Comparison of ENCODE assay signal across 14 cellular contexts in genomic region chr2:128306931-128307460, GRCh38. TPM values are rescaled to one million over a fixed set of nuclear protein-coding genes. Genes with fewer than 3 reads are reported as not detected.
DNase-seq lines count a peak whose midpoint lies in the region; ATAC-seq and TF ChIP-seq lines count a peak whose summit lies in the region.
"Had no signal": no experiment of that assay in that cellular context is flagged by ENCODE, and none has a peak within 500 bp of the region (broad histone marks: within the 10 kb centered on the region; RNA-seq: fewer than 3 reads in every experiment).

No MANE protein-coding gene starts in this region.

- H3K36me3 ChIP-seq in breast epithelium = no peaks in the 10 kb centered on the region
- H3K36me3 ChIP-seq in liver (ENCODE audit: control insufficient read depth in 4 of 4, insufficient read depth in 3 of 4, low read depth in 1 of 4, low read length in 3 of 4) = no peaks in the 10 kb centered on the region
- H3K36me3 ChIP-seq in thyroid gland = no peaks in the 10 kb centered on the region
- H3K36me3 ChIP-seq in CD8-positive, alpha-beta T cell (ENCODE audit: insufficient read depth, low read length) = no peaks in the 10 kb centered on the region
- H3K36me3 ChIP-seq: cardiac muscle cell had no signal

- H3K27me3 ChIP-seq in breast epithelium (no peaks in the 10 kb centered on the region), liver (ENCODE audit: control insufficient read depth in 4 of 4, insufficient read depth in 4 of 4, low read length in 3 of 4) (no peaks in the 10 kb centered on the region), thyroid gland (no peaks in the 10 kb centered on the region)
- H3K27me3 ChIP-seq in CD8-positive, alpha-beta T cell (ENCODE audit: insufficient read depth, low read length) = no peaks in the 10 kb centered on the region
- H3K27me3 ChIP-seq: cardiac muscle cell had no signal

- TF ChIP-seq CTCF in breast epithelium (IDR thresholded peaks at IDR 0.05) (no peak), liver (IDR thresholded peaks at IDR 0.05; ENCODE audit: low read depth, low read length, missing input control) (no peak), thyroid gland (IDR thresholded peaks at IDR 0.05) (no peak)
- no peak for TF ChIP-seq CTCF in CD8-positive, alpha-beta T cell (IDR thresholded peaks at IDR 0.05)

- H3K9me3 ChIP-seq in breast epithelium (no peaks in the 10 kb centered on the region), liver (ENCODE audit: control insufficient read depth in 4 of 4, low read length in 3 of 4) (no peaks in the 10 kb centered on the region), thyroid gland (no peaks in the 10 kb centered on the region)
- H3K9me3 ChIP-seq in CD8-positive, alpha-beta T cell (ENCODE audit: low read length) = no peaks in the 10 kb centered on the region

- DNase-seq in NCI-H1417 (lab: John Stamatoyannopoulos, UW) (peak in 2 of 3 experiments; percentile 23 to 32), NCI-H1417 treated with DMSO at 0.1 percent for 48 hours (lab: John Stamatoyannopoulos, UW) (no peak), breast epithelium (ENCODE audit: low spot score in 2 of 2) (no peak), thyroid gland (peak in 1 of 2 donors; percentile 1), DMS 273 treated with DMSO at 0.1 percent for 48 hours (lab: John Stamatoyannopoulos, UW) (no peak)
- no peak for DNase-seq in CD8-positive, alpha-beta T cell
- DNase-seq: 8988T; activated CD4-positive, alpha-beta T cell treated with anti-CD3 and anti-CD28 coated beads, Interleukin-2, amount 10 ng/mL, durations not matched to agents 24 days and 14 days; NK-92 treated with Interleukin-12 subunit alpha and Interleukin-12 subunit beta, amount 100 ng/mL, for 24 hours; T-cell had no signal

- peaks cover 4% of the 10 kb centered on the region for H3K4me1 Mint-ChIP-seq in CD8-positive, alpha-beta T cell (ENCODE audit: low read depth)

- no peaks in the 10 kb centered on the region for H3K36me3 Mint-ChIP-seq in CD8-positive, alpha-beta T cell

- POLR2A ChIA-PET in CD8-positive, alpha-beta T cell (lab: Charles Lee) = no interaction called here

- intact Hi-C loops in breast epithelium (cut with DNase I; ENCODE audit: low total_unique reads) = no loop called here
- intact Hi-C loops in thyroid gland (cut with DNase I) = no loop called here
- intact Hi-C loops in CD8-positive, alpha-beta T cell (cut with DNase I, micrococcal nuclease) = loop anchor here in 1 of 2 experiments (2.0 kb wide), 1 partner anchor 58 kb away; no protein-coding TSS in a partner anchor

- H3K4me3 Mint-ChIP-seq in CD8-positive, alpha-beta T cell = no peak overlapping the region
- H3K4me3 Mint-ChIP-seq: activated CD4-positive, alpha-beta T cell treated with anti-CD3 and anti-CD28 coated beads, Interleukin-2, amount 10 ng/mL, durations not matched to agents 24 days and 14 days; activated T-helper 17 cell treated with anti-CD3 and anti-CD28 coated beads, Interleukin-2, amount 50 U/mL, for 72 hours; T-cell had no signal

- TF ChIP-seq POLR2A in breast epithelium (IDR thresholded peaks at IDR 0.05) (no peak), thyroid gland (IDR thresholded peaks at IDR 0.05) (no peak)

- ATAC-seq in GM21423 (IDR thresholded peaks at IDR 0.05; ENCODE audit: unreplicated experiment) = no peak
- no peak for ATAC-seq in CD8-positive, alpha-beta T cell
- ATAC-seq: activated T-helper 17 cell treated with anti-CD3 and anti-CD28 coated beads, Interleukin-2, amount 50 U/mL, for 72 hours; T-cell had no signal

- H3K4me3 ChIP-seq in breast epithelium (peak overlapping the region in 1 of 3 donors; percentile 55), liver (ENCODE audit: low read depth in 1 of 3, low read length in 3 of 3) (no peak overlapping the region), thyroid gland (replicated peaks in 1 of 3) (no peak overlapping the region)
- H3K4me3 ChIP-seq in CD8-positive, alpha-beta T cell (ENCODE audit: low read depth, low read length) = no peak overlapping the region
- H3K4me3 ChIP-seq: cardiac muscle cell had no signal

- H3K27me3 Mint-ChIP-seq in CD8-positive, alpha-beta T cell (ENCODE audit: low read depth) = no peaks in the 10 kb centered on the region
- H3K27me3 Mint-ChIP-seq: activated CD4-positive, alpha-beta T cell treated with anti-CD3 and anti-CD28 coated beads, Interleukin-2, amount 10 ng/mL, durations not matched to agents 24 days and 14 days; activated T-helper 17 cell treated with anti-CD3 and anti-CD28 coated beads, Interleukin-2, amount 50 U/mL, for 72 hours; T-cell had no signal

- H3K4me1 ChIP-seq in breast epithelium (peaks cover 49 to 60% of the 10 kb centered on the region in 2 donors), liver (ENCODE audit: control insufficient read depth in 4 of 4, insufficient read depth in 4 of 4, low read length in 3 of 4) (peaks cover 57 to 87% (median 79%) of the 10 kb centered on the region in 4 donors), thyroid gland (peaks cover 32 to 71% of the 10 kb centered on the region in 2 donors)
- no peaks in the 10 kb centered on the region for H3K4me1 ChIP-seq in CD8-positive, alpha-beta T cell (ENCODE audit: insufficient read depth, low read length)

- no peak overlapping the region for H3K9ac ChIP-seq in liver (ENCODE audit: low read depth in 1 of 2, low read length in 2 of 2)

- CTCF ChIA-PET in CD8-positive, alpha-beta T cell (lab: Charles Lee) = no interaction called here

- WGBS in liver = 75% methylated on average over 11 of the region's 11 CpGs
- WGBS in thyroid gland, 2 donors = 85 to 87% methylated on average over 7 of the region's 11 CpGs

- H3K9me3 Mint-ChIP-seq in CD8-positive, alpha-beta T cell = no peaks in the 10 kb centered on the region
- H3K9me3 Mint-ChIP-seq: activated CD4-positive, alpha-beta T cell treated with anti-CD3 and anti-CD28 coated beads, Interleukin-2, amount 10 ng/mL, durations not matched to agents 24 days and 14 days; activated T-helper 17 cell treated with anti-CD3 and anti-CD28 coated beads, Interleukin-2, amount 50 U/mL, for 72 hours; T-cell had no signal

- no peak overlapping the region for H3K27ac Mint-ChIP-seq in CD8-positive, alpha-beta T cell
- H3K27ac Mint-ChIP-seq: activated CD4-positive, alpha-beta T cell treated with anti-CD3 and anti-CD28 coated beads, Interleukin-2, amount 10 ng/mL, durations not matched to agents 24 days and 14 days; activated T-helper 17 cell treated with anti-CD3 and anti-CD28 coated beads, Interleukin-2, amount 50 U/mL, for 72 hours; T-cell had no signal

- no peak for TF ChIP-seq RAD21 in liver (IDR thresholded peaks at IDR 0.05)

- H3K27ac ChIP-seq in breast epithelium (peak overlapping the region; percentile 88 to 98), liver (ENCODE audit: low read depth in 1 of 2, low read length in 2 of 2) (peak overlapping the region; percentile 63 to 85), thyroid gland (peak overlapping the region in 2 of 3 donors; percentile 83 to 92)
- no peak overlapping the region for H3K27ac ChIP-seq in CD8-positive, alpha-beta T cell (ENCODE audit: low read depth, low read length)

TF ChIP-seq in liver, 16 proteins besides CTCF, POLR2A, EP300 and RAD21:
- TF ChIP-seq HNF4A (conservative IDR thresholded peaks at IDR 0.05) (no peak), YY1 (IDR thresholded peaks at IDR 0.05) (no peak)

RNA-seq across cellular contexts. Expression of gene HS6ST1, which starts 11.7 kb away (rescaled TPM):
- total RNA-seq in breast epithelium (10 to 100 TPM; 15.7 to 38.6 (median 29.8) TPM), liver (10 to 100 TPM; 19.1 to 31.9 TPM), thyroid gland (10 to 100 TPM; 27.1 to 35.6 (median 32.5) TPM)
- polyA plus RNA-seq in liver = 10 to 100 TPM; 17.9 to 31.7 TPM
- total RNA-seq in CD8-positive, alpha-beta T cell = 1 to 10 TPM; 6.3 to 7.7 TPM

Comparison
In these comparisons a context has a peak if more than half of its experiments do, and no peak if none do; other contexts are left out.
1. DNase-seq: peak in NCI-H1417 (2 of 3); none in NCI-H1417 treated with DMSO at 0.1 percent for 48 hours (single experiment), breast epithelium (0 of 2), DMS 273 treated with DMSO at 0.1 percent for 48 hours (single experiment) and CD8-positive, alpha-beta T cell (0 of 7).